ENCODE assay signal across 2 cellular contexts in genomic region chr14:104588066-104588857, GRCh38.
TF ChIP-seq lines count a peak whose summit lies in the region.

No MANE protein-coding gene starts in this region.

TF ChIP-seq in SK-N-SH, 30 proteins besides CTCF, POLR2A, EP300 and RAD21:
- TF ChIP-seq TCF12 (IDR thresholded peaks at IDR 0.05) (no peak), MXI1 (IDR thresholded peaks at IDR 0.05; ENCODE audit: low read depth, low read length) (no peak), SMC3 (IDR thresholded peaks at IDR 0.05; ENCODE audit: low read depth, low read length) (no peak), ZBTB33 (IDR thresholded peaks at IDR 0.05; ENCODE audit: borderline replicate concordance, low read depth) (no peak), RXRA (IDR thresholded peaks at IDR 0.05; ENCODE audit: borderline replicate concordance, low read depth) (no peak), CHD2 (IDR thresholded peaks at IDR 0.05; ENCODE audit: low read length, partially characterized antibody) (no peak)
- TF ChIP-seq, protein P1, sequence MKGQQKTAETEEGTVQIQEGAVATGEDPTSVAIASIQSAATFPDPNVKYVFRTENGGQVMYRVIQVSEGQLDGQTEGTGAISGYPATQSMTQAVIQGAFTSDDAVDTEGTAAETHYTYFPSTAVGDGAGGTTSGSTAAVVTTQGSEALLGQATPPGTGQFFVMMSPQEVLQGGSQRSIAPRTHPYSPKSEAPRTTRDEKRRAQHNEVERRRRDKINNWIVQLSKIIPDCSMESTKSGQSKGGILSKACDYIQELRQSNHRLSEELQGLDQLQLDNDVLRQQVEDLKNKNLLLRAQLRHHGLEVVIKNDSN (IDR thresholded peaks at IDR 0.05; ENCODE audit: borderline replicate concordance, low read depth): no peak
TF ChIP-seq in SK-N-SH: peak in this region for 0.

TF ChIP-seq in SK-N-SH treated with all-trans-retinoic acid at 6 μM for 48 hours, 23 proteins besides CTCF, POLR2A, EP300 and RAD21:
- TF ChIP-seq POU6F1 (CRISPR knock-in tag; IDR thresholded peaks at IDR 0.05; ENCODE audit: borderline replicate concordance, low read depth): no peak
- no peak for TF ChIP-seq SNAI2 (CRISPR knock-in tag; IDR thresholded peaks at IDR 0.05)
- TF ChIP-seq TOX (CRISPR knock-in tag; IDR thresholded peaks at IDR 0.05; ENCODE audit: borderline replicate concordance): no peak
- TF ChIP-seq ZFP30 (CRISPR knock-in tag; IDR thresholded peaks at IDR 0.05): no peak
- no peak for TF ChIP-seq ARNTL (CRISPR knock-in tag; IDR thresholded peaks at IDR 0.05; ENCODE audit: borderline replicate concordance, low read depth)
- no peak for TF ChIP-seq CSDC2 (CRISPR knock-in tag; IDR thresholded peaks at IDR 0.05)
- TF ChIP-seq PATZ1 (CRISPR knock-in tag; IDR thresholded peaks at IDR 0.05; ENCODE audit: borderline replicate concordance): no peak
- no peak for TF ChIP-seq ZNF8 (CRISPR knock-in tag; IDR thresholded peaks at IDR 0.05)
- no peak for TF ChIP-seq ZNF565 (CRISPR knock-in tag; conservative IDR thresholded peaks at IDR 0.05; ENCODE audit: low read depth)
- TF ChIP-seq RARB (CRISPR knock-in tag; IDR thresholded peaks at IDR 0.05): no peak
- no peak for TF ChIP-seq ZFP3 (CRISPR knock-in tag; IDR thresholded peaks at IDR 0.05)
- no peak for TF ChIP-seq ZC3H10 (CRISPR knock-in tag; IDR thresholded peaks at IDR 0.05)
- no peak for TF ChIP-seq OSR1 (CRISPR knock-in tag; IDR thresholded peaks at IDR 0.05)
